ENCODE assay signal across 1 cellular context in the genomic region with DNA sequence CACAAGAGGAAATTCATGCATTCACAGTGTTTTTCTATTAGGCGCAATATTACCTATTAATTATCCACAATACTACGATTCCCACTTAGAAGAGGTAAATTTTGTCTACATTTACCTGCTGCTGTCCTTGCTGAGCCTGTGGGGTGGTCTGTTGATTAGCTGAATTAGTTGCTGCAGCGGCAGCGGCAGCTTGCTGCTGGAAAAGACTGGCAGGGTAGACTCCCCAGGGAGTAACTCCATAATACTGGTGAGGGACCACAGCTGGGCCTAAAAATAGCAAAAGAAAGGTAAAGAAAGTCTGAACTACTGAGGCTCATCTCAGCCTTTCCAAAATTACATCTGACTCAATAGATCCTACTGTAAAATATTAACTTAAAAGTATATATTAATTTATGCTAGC.
TF ChIP-seq lines count a peak whose summit lies in the region.

No MANE protein-coding gene starts in this region.

TF ChIP-seq in SK-N-SH, 30 proteins besides CTCF, POLR2A, EP300 and RAD21 (continued from another document):
- TF ChIP-seq, protein P1, sequence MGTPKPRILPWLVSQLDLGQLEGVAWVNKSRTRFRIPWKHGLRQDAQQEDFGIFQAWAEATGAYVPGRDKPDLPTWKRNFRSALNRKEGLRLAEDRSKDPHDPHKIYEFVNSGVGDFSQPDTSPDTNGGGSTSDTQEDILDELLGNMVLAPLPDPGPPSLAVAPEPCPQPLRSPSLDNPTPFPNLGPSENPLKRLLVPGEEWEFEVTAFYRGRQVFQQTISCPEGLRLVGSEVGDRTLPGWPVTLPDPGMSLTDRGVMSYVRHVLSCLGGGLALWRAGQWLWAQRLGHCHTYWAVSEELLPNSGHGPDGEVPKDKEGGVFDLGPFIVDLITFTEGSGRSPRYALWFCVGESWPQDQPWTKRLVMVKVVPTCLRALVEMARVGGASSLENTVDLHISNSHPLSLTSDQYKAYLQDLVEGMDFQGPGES (IDR thresholded peaks at IDR 0.05; ENCODE audit: low read depth, low read length): no peak
- TF ChIP-seq TCF12 (IDR thresholded peaks at IDR 0.05) (no peak), USF2 (IDR thresholded peaks at IDR 0.05; ENCODE audit: borderline replicate concordance, low read depth, low read length) (no peak), PBX3 (IDR thresholded peaks at IDR 0.05) (no peak), FOXJ3 (CRISPR knock-in tag; IDR thresholded peaks at IDR 0.05) (no peak), MXI1 (IDR thresholded peaks at IDR 0.05; ENCODE audit: low read depth, low read length) (no peak), TEAD4 (IDR thresholded peaks at IDR 0.05; ENCODE audit: borderline replicate concordance, insufficient read depth) (no peak), SMC3 (IDR thresholded peaks at IDR 0.05; ENCODE audit: low read depth, low read length) (no peak), YY1 (IDR thresholded peaks at IDR 0.05; ENCODE audit: low read depth) (no peak)
- TF ChIP-seq, protein P2, sequence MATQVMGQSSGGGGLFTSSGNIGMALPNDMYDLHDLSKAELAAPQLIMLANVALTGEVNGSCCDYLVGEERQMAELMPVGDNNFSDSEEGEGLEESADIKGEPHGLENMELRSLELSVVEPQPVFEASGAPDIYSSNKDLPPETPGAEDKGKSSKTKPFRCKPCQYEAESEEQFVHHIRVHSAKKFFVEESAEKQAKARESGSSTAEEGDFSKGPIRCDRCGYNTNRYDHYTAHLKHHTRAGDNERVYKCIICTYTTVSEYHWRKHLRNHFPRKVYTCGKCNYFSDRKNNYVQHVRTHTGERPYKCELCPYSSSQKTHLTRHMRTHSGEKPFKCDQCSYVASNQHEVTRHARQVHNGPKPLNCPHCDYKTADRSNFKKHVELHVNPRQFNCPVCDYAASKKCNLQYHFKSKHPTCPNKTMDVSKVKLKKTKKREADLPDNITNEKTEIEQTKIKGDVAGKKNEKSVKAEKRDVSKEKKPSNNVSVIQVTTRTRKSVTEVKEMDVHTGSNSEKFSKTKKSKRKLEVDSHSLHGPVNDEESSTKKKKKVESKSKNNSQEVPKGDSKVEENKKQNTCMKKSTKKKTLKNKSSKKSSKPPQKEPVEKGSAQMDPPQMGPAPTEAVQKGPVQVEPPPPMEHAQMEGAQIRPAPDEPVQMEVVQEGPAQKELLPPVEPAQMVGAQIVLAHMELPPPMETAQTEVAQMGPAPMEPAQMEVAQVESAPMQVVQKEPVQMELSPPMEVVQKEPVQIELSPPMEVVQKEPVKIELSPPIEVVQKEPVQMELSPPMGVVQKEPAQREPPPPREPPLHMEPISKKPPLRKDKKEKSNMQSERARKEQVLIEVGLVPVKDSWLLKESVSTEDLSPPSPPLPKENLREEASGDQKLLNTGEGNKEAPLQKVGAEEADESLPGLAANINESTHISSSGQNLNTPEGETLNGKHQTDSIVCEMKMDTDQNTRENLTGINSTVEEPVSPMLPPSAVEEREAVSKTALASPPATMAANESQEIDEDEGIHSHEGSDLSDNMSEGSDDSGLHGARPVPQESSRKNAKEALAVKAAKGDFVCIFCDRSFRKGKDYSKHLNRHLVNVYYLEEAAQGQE (IDR thresholded peaks at IDR 0.05; ENCODE audit: low read depth, low read length): no peak
